1 cellular context compared by ENCODE assay signal in the genomic region with DNA sequence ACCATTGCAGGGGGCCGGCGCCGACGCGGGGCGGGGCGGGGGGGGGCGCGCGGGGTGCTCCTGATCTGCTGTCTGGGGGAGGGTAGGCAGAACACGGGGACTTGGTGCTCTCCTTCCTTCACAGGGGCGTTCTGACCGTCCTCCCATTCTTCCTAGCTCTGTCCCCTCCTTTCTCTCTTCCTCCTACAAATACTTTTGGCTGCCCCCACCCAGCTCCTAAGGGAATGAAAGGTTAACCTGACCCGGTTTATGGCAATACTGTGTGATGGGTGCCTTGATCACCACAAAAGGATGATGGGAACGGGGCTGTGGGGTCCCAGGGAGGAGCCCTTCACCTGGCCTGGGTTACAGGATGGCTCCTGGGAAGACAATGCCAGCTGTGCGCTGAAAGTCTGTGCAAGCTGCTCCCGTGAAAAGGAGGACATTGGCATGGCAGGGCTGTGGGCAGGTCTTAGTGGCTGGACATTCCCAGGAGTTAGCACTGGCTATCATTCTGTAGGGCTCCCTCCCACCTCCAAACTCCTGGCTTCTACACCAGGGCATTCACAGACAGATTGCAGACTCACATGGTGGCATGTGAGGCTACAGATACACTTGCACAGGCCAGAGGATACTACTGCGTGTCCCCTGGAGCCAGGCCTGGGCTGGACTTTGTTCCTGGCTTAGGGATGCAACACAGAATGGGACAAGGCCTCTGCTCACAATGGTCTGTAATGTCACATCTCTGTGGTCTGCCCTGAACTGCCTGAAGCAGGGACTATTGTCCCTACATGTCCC.
A peak's percentile ranks its signal among the peaks of the same experiment; 100 is the strongest.
TF ChIP-seq lines count a peak whose summit lies in the region.

No MANE protein-coding gene starts in this region.

TF ChIP-seq in K562, 482 proteins besides CTCF, POLR2A, EP300 and RAD21:
- TF ChIP-seq, protein P1, sequence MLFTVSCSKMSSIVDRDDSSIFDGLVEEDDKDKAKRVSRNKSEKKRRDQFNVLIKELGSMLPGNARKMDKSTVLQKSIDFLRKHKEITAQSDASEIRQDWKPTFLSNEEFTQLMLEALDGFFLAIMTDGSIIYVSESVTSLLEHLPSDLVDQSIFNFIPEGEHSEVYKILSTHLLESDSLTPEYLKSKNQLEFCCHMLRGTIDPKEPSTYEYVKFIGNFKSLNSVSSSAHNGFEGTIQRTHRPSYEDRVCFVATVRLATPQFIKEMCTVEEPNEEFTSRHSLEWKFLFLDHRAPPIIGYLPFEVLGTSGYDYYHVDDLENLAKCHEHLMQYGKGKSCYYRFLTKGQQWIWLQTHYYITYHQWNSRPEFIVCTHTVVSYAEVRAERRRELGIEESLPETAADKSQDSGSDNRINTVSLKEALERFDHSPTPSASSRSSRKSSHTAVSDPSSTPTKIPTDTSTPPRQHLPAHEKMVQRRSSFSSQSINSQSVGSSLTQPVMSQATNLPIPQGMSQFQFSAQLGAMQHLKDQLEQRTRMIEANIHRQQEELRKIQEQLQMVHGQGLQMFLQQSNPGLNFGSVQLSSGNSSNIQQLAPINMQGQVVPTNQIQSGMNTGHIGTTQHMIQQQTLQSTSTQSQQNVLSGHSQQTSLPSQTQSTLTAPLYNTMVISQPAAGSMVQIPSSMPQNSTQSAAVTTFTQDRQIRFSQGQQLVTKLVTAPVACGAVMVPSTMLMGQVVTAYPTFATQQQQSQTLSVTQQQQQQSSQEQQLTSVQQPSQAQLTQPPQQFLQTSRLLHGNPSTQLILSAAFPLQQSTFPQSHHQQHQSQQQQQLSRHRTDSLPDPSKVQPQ (CRISPR knock-in tag; IDR thresholded peaks at IDR 0.05; ENCODE audit: borderline replicate concordance) = no peak
- TF ChIP-seq, protein P2, sequence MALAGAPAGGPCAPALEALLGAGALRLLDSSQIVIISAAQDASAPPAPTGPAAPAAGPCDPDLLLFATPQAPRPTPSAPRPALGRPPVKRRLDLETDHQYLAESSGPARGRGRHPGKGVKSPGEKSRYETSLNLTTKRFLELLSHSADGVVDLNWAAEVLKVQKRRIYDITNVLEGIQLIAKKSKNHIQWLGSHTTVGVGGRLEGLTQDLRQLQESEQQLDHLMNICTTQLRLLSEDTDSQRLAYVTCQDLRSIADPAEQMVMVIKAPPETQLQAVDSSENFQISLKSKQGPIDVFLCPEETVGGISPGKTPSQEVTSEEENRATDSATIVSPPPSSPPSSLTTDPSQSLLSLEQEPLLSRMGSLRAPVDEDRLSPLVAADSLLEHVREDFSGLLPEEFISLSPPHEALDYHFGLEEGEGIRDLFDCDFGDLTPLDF (CRISPR knock-in tag; IDR thresholded peaks at IDR 0.05) = no peak
- TF ChIP-seq JUN (IDR thresholded peaks at IDR 0.05; ENCODE audit: borderline replicate concordance, low read depth, low read length) (no peak), JUN (CRISPR knock-in tag; IDR thresholded peaks at IDR 0.05; ENCODE audit: borderline replicate concordance) (0 out of 2 replicates have a peak, but pooled peaks have one; percentile 36), ZNF431 (CRISPR knock-in tag; IDR thresholded peaks at IDR 0.05) (0 out of 2 replicates have a peak, but pooled peaks have one; percentile 15), KDM5B (IDR thresholded peaks at IDR 0.05; ENCODE audit: insufficient replicate concordance, low read depth, low read length) (peak; percentile 26)
